Comparison of ENCODE assay signal across 19 cellular contexts in genomic region chr12:25427328-25428249, GRCh38.
DNase-seq lines count a peak whose midpoint lies in the region; ATAC-seq, FAIRE-seq and TF ChIP-seq lines count a peak whose summit lies in the region.
"Had no signal": no experiment of that assay in that cellular context is flagged by ENCODE, and none has a peak within 500 bp of the region (broad histone marks: within the 10 kb centered on the region; RNA-seq: fewer than 3 reads in every experiment).

No MANE protein-coding gene starts in this region.

- H3K9me3 ChIP-seq in GM23248 (ENCODE audit: low read depth), result no peaks in the 10 kb centered on the region
- H3K9me3 ChIP-seq: HAP-1, SJCRH30 had no signal

- no peak overlapping the region for H3K4me2 ChIP-seq in GM23248 (ENCODE audit: unreplicated experiment)
- H3K4me2 ChIP-seq: PC-9 had no signal

- H3F3A ChIP-seq in GM23248 (ENCODE audit: insufficient read depth), result no peaks in the 10 kb centered on the region

- no peak for FAIRE-seq in HTR-8/SVneo (lab: Jason Lieb, UNC)
- FAIRE-seq: GM12878 had no signal

- no peaks in the 10 kb centered on the region for H4K20me1 ChIP-seq in GM23248 (ENCODE audit: insufficient read depth)

- H3K4me3 ChIP-seq in GM23248 (no peak overlapping the region), epithelial cell of esophagus (ENCODE audit: low read length) (no peak overlapping the region)
- H3K4me3 ChIP-seq: GM12878, HAP-1, PC-9, SJCRH30 had no signal

- H3K36me3 ChIP-seq in GM23248 (ENCODE audit: low read depth), result no peaks in the 10 kb centered on the region
- H3K36me3 ChIP-seq: HAP-1, SJCRH30 had no signal

- ATAC-seq in left colon (peak; percentile 51), HG02623 (IDR thresholded peaks at IDR 0.05; ENCODE audit: unreplicated experiment) (no peak)
- ATAC-seq: GM12878 had no signal

- in situ Hi-C loops in GM23248 (cut with MboI), result loop anchor here (25.0 kb wide), 1 partner anchor 585 kb away; no protein-coding TSS in a partner anchor

- H3K9ac ChIP-seq in GM23248, result no peak overlapping the region

- DNase-seq in GM23248, result peak; percentile 26
- peak; percentile 60 to 64 for DNase-seq in NCI-H526 (lab: John Stamatoyannopoulos, UW)
- peak; percentile 81 for DNase-seq in epithelial cell of esophagus (ENCODE audit: low read depth)
- DNase-seq in left colon, result no peak
- no peak for DNase-seq in NCI-H2081 (lab: John Stamatoyannopoulos, UW)
- DNase-seq in activated gamma-delta T cell (lab: John Stamatoyannopoulos, UW), result no peak
- no peak for DNase-seq in HTR-8/SVneo (ENCODE audit: insufficient read length, low spot score)
- DNase-seq: ACHN, AML-193, DMS 273 treated with DMSO at 0.1 percent for 48 hours, KBM-7, NCI-H1105, NCI-H1694, NCI-H510A treated with DMSO at 0.1 percent for 48 hours, PC-9, SJCRH30 had no signal

- 71 to 74% methylated on average over 2 of the region's 2 CpGs for WGBS in GM23248 (ENCODE audit: low coverage in 1 of 2, low lambda C conversion rate in 2 of 2, missing lambda C conversion rate in 2 of 2), 2 experiments

- peaks cover 16% of the 10 kb centered on the region for H3K4me1 ChIP-seq in GM23248 (ENCODE audit: insufficient read depth)
- H3K4me1 ChIP-seq: HAP-1, SJCRH30 had no signal

- H3K9me2 ChIP-seq in GM23248 (ENCODE audit: insufficient read depth), result no peaks in the 10 kb centered on the region

- no peak for TF ChIP-seq CTCF in epithelial cell of esophagus (IDR thresholded peaks at IDR 0.05; ENCODE audit: insufficient read depth, low read depth, low read length, missing control alignments)

- no peak overlapping the region for H2AFZ ChIP-seq in GM23248
- H2AFZ ChIP-seq: PC-9 had no signal

- no peaks in the 10 kb centered on the region for H3K79me2 ChIP-seq in GM23248 (ENCODE audit: insufficient read depth)

- intact Hi-C loops in left colon (cut with DNase I, micrococcal nuclease), result no loop called here

- no peaks in the 10 kb centered on the region for H3K27me3 ChIP-seq in GM23248 (replicated peaks; ENCODE audit: insufficient read depth)
- H3K27me3 ChIP-seq: SJCRH30 had no signal

- no peak overlapping the region for H3K27ac ChIP-seq in GM23248
- H3K27ac ChIP-seq: PC-9, SJCRH30 had no signal

Comparison
In these comparisons a context has a peak if more than half of its experiments do, and no peak if none do; other contexts are left out.
1. DNase-seq: peak in GM23248 (single experiment), NCI-H526 (2 of 2) and epithelial cell of esophagus (single experiment); none in left colon (0 of 2), NCI-H2081 (0 of 2), activated gamma-delta T cell (single experiment) and HTR-8/SVneo (single experiment).